ENCODE assay signal across 8 cellular contexts in genomic region chr9:114681594-114682332, GRCh38. TPM values are rescaled to one million over a fixed set of nuclear protein-coding genes. Genes with fewer than 3 reads are reported as not detected.
DNase-seq lines count a peak whose midpoint lies in the region; ATAC-seq and TF ChIP-seq lines count a peak whose summit lies in the region.

TSS of gene TEX48 (minus strand) at chr9:114682192. CDS start at chr9:114671723, 10,469 bp downstream.

- TF ChIP-seq CTCF in LNCaP clone FGC (IDR thresholded peaks at IDR 0.05; ENCODE audit: control insufficient read depth, extremely low read depth, insufficient read depth) = peak; percentile 85
- TF ChIP-seq CTCF in psoas muscle (IDR thresholded peaks at IDR 0.05) = peak; percentile 56

- H3K4me3 Mint-ChIP-seq in activated T-helper 17 cell treated with anti-CD3 and anti-CD28 coated beads, Interleukin-2, amount 50 U/mL, for 72 hours = peak within 1 kb of the TSS; percentile 74

- peak; percentile 81 for DNase-seq in EH (ENCODE audit: low read depth)
- DNase-seq in LNCaP clone FGC (ENCODE audit: low read depth) = peak; percentile 59
- DNase-seq in SHP77 treated with DMSO at 0.1 percent for 48 hours (lab: John Stamatoyannopoulos, UW) = peak; percentile 50
- DNase-seq in globus pallidus (ENCODE audit: low spot score) = peak; percentile 61
- DNase-seq in psoas muscle = peak; percentile 21 to 57

- peaks cover 6% of the 10 kb centered on the region for H3K27me3 Mint-ChIP-seq in activated T-helper 17 cell treated with anti-CD3 and anti-CD28 coated beads, Interleukin-2, amount 50 U/mL, for 72 hours

- 59 to 64% (median 61%) methylated on average over 8 of the region's 8 CpGs for WGBS in psoas muscle, 3 donors

- H3K4me1 Mint-ChIP-seq in activated T-helper 17 cell treated with anti-CD3 and anti-CD28 coated beads, Interleukin-2, amount 50 U/mL, for 72 hours = peaks cover 32% of the 10 kb centered on the region

- H3K36me3 ChIP-seq in psoas muscle (ENCODE audit: insufficient read depth in 1 of 2, low read depth in 1 of 2) = no peaks in the 10 kb centered on the region

- ATAC-seq in GM21825 (IDR thresholded peaks at IDR 0.05; ENCODE audit: unreplicated experiment) (peak; percentile 55), psoas muscle (peak in 3 of 4 donors; percentile 48 to 64 (median 57)), HG02970 (IDR thresholded peaks at IDR 0.05; ENCODE audit: low FRiP score, unreplicated experiment) (no peak)
- peak; percentile 88 for ATAC-seq in activated T-helper 17 cell treated with anti-CD3 and anti-CD28 coated beads, Interleukin-2, amount 50 U/mL, for 72 hours (replicated peaks)

- H3K36me3 Mint-ChIP-seq in activated T-helper 17 cell treated with anti-CD3 and anti-CD28 coated beads, Interleukin-2, amount 50 U/mL, for 72 hours (ENCODE audit: low read depth) = peaks cover 20% of the 10 kb centered on the region

- H3K27me3 ChIP-seq in psoas muscle (ENCODE audit: insufficient read depth in 3 of 3, low read length in 2 of 3) = peaks cover 0 to 13% (median 3%) of the 10 kb centered on the region in 3 donors

- H3K9me3 Mint-ChIP-seq in activated T-helper 17 cell treated with anti-CD3 and anti-CD28 coated beads, Interleukin-2, amount 50 U/mL, for 72 hours = no peaks in the 10 kb centered on the region

- H3K4me1 ChIP-seq in psoas muscle = no peaks in the 10 kb centered on the region

- intact Hi-C loops in psoas muscle (cut with DNase I) = loop anchor here (1.0 to 10.0 kb wide), 3 partner anchors 231 to 333 kb away; no protein-coding TSS in a partner anchor

- no peak within 1 kb of the TSS for H3K4me3 ChIP-seq in LNCaP clone FGC (ENCODE audit: low read depth, low read length)
- no peak within 1 kb of the TSS for H3K4me3 ChIP-seq in psoas muscle

- H3K9me3 ChIP-seq in psoas muscle = no peaks in the 10 kb centered on the region

- H3K27ac ChIP-seq in psoas muscle = no peak within 1 kb of the TSS

- H3K27ac Mint-ChIP-seq in activated T-helper 17 cell treated with anti-CD3 and anti-CD28 coated beads, Interleukin-2, amount 50 U/mL, for 72 hours = peak within 1 kb of the TSS; percentile 71

RNA-seq across cellular contexts. Expression of gene TEX48, which starts in this region (rescaled TPM):
- under 1 TPM; 0.42 to 0.67 TPM for total RNA-seq in activated T-helper 17 cell treated with anti-CD3 and anti-CD28 coated beads, Interleukin-2, amount 50 U/mL, for 72 hours
- total RNA-seq in psoas muscle = not detected
- polyA plus RNA-seq in psoas muscle = not detected

Comparison
In these comparisons a context has a peak if more than half of its experiments do, and no peak if none do; other contexts are left out.
1. Peak in ATAC-seq in activated T-helper 17 cell treated with anti-CD3 and anti-CD28 coated beads, Interleukin-2, amount 50 U/mL, for 72 hours; RNA of the gene not detected or under 1 TPM.
2. Peak in DNase-seq and ATAC-seq in psoas muscle; RNA of the gene not detected or under 1 TPM.